8 cellular contexts compared by ENCODE assay signal in the genomic region with DNA sequence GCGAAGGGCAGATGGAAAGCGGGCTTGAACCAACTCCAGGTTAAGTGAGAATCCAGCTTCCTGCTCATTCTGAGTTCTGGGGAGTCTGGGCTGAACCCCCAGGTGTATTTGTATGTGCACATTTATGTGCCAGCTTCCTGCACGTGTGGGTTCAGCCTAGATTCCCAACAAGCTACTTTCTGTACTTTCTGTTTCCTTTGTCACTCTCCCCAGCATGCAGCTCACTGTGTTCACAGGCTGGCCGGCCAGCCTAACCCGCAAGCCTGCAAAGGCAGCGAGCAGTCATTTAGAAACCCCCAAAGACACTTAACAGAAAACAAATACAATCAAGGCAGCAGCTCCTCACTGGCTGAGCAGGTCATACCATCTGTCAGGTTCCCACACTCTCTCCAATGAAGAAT. TPM values are rescaled to one million over a fixed set of nuclear protein-coding genes. Genes with fewer than 3 reads are reported as not detected.
DNase-seq lines count a peak whose midpoint lies in the region; ATAC-seq and TF ChIP-seq lines count a peak whose summit lies in the region.

No MANE protein-coding gene starts in this region.

- H3K9me3 ChIP-seq in left ventricle myocardium inferior (replicated peaks) (no peaks in the 10 kb centered on the region), heart right ventricle (no peaks in the 10 kb centered on the region), BE2C (no peaks in the 10 kb centered on the region; the same call in 1 of the 2 replicates)

- 88 to 92% methylated on average over 6 of the region's 6 CpGs for WGBS in heart right ventricle, 2 donors

- H3K27ac Mint-ChIP-seq in activated naive CD4-positive, alpha-beta T cell treated with anti-CD3 and anti-CD28 coated beads, Interleukin-2, amount 10 ng/mL, durations not matched to agents 7 days and 5 days, result peak overlapping the region; percentile 20

- no peak for ATAC-seq in heart right ventricle
- peak; percentile 74 for ATAC-seq in HG03175 (IDR thresholded peaks at IDR 0.05; ENCODE audit: unreplicated experiment)

- no peak for DNase-seq in left ventricle myocardium inferior
- DNase-seq in heart right ventricle, result no peak
- DNase-seq in activated naive CD4-positive, alpha-beta T cell treated with anti-CD3 and anti-CD28 coated beads, Interleukin-2, amount 10 ng/mL, durations not matched to agents 7 days and 5 days, result peak; percentile 77
- no peak for DNase-seq in NOMO-1 (lab: John Stamatoyannopoulos, UW; ENCODE audit: unreplicated experiment in 2 of 2)
- no peak for DNase-seq in BE2C
- DNase-seq in inferior parietal cortex (ENCODE audit: extremely low spot score), result no peak
- no peak for DNase-seq in DMS79 (lab: John Stamatoyannopoulos, UW)

- CTCF ChIA-PET in activated naive CD4-positive, alpha-beta T cell treated with anti-CD3 and anti-CD28 coated beads, Interleukin-2, amount 10 ng/mL, durations not matched to agents 7 days and 5 days (lab: Charles Lee), result interaction anchor here (0.7 to 3.0 kb wide), 12 partner anchors 12 to 143 kb away, joined by 3 to 19 read pairs (median 6); no protein-coding TSS in a partner anchor

- H3K36me3 ChIP-seq in left ventricle myocardium inferior (no peaks in the 10 kb centered on the region), heart right ventricle (no peaks in the 10 kb centered on the region), BE2C (no peaks in the 10 kb centered on the region)

- peaks cover 22% of the 10 kb centered on the region for H3K27me3 ChIP-seq in left ventricle myocardium inferior (ENCODE audit: low read depth)
- H3K27me3 ChIP-seq in heart right ventricle, result peaks cover 0 to 15% (median 0%) of the 10 kb centered on the region in 7 donors
- no peaks in the 10 kb centered on the region for H3K27me3 ChIP-seq in BE2C

- H3K4me1 ChIP-seq in left ventricle myocardium inferior (no peaks in the 10 kb centered on the region), heart right ventricle (peaks cover 0 to 89% (median 0%) of the 10 kb centered on the region in 9 donors), BE2C (no peaks in the 10 kb centered on the region)

- H3K4me1 Mint-ChIP-seq in activated naive CD4-positive, alpha-beta T cell treated with anti-CD3 and anti-CD28 coated beads, Interleukin-2, amount 10 ng/mL, durations not matched to agents 7 days and 5 days, result peaks cover 76% of the 10 kb centered on the region

- intact Hi-C loops in left ventricle myocardium inferior (cut with micrococcal nuclease), result no loop called here
- intact Hi-C loops in heart right ventricle (cut with DNase I), result no loop called here

- no peak overlapping the region for H3K27ac ChIP-seq in left ventricle myocardium inferior (replicated peaks)
- peak overlapping the region in 1 of 10 donors; percentile 91 for H3K27ac ChIP-seq in heart right ventricle

- H3K9me3 Mint-ChIP-seq in activated naive CD4-positive, alpha-beta T cell treated with anti-CD3 and anti-CD28 coated beads, Interleukin-2, amount 10 ng/mL, durations not matched to agents 7 days and 5 days, result no peaks in the 10 kb centered on the region

- TF ChIP-seq CTCF in left ventricle myocardium inferior (IDR thresholded peaks at IDR 0.05; ENCODE audit: borderline replicate concordance), result no peak
- no peak for TF ChIP-seq CTCF in heart right ventricle (IDR thresholded peaks at IDR 0.05)
- no peak for TF ChIP-seq CTCF in BE2C (IDR thresholded peaks at IDR 0.05; ENCODE audit: low read depth, low read length)

- peaks cover 66% of the 10 kb centered on the region for H3K27me3 Mint-ChIP-seq in activated naive CD4-positive, alpha-beta T cell treated with anti-CD3 and anti-CD28 coated beads, Interleukin-2, amount 10 ng/mL, durations not matched to agents 7 days and 5 days

- no peaks in the 10 kb centered on the region for H3K36me3 Mint-ChIP-seq in activated naive CD4-positive, alpha-beta T cell treated with anti-CD3 and anti-CD28 coated beads, Interleukin-2, amount 10 ng/mL, durations not matched to agents 7 days and 5 days

- H3K4me3 Mint-ChIP-seq in activated naive CD4-positive, alpha-beta T cell treated with anti-CD3 and anti-CD28 coated beads, Interleukin-2, amount 10 ng/mL, durations not matched to agents 7 days and 5 days, result no peak overlapping the region

- H3K4me3 ChIP-seq in left ventricle myocardium inferior, result peak overlapping the region; percentile 35
- peak overlapping the region in 1 of 10 donors; percentile 49 for H3K4me3 ChIP-seq in heart right ventricle
- H3K4me3 ChIP-seq in BE2C (ENCODE audit: low read depth, low read length), result no peak overlapping the region

RNA-seq across cellular contexts. Expression of a gene that starts 1.2 kb away (rescaled TPM):
- total RNA-seq in left ventricle myocardium inferior (not detected), heart right ventricle (not detected)
- not detected for polyA plus RNA-seq in heart right ventricle
- polyA plus RNA-seq in BE2C (2012; ENCODE audit: insufficient read depth, insufficient read length, low read depth), result not detected

RNA-seq across cellular contexts. Expression of a gene that starts 3.0 kb away (rescaled TPM):
- total RNA-seq in left ventricle myocardium inferior (0.38 TPM), heart right ventricle (1 to 10 TPM in 3 of 10 donors, under 1 TPM in 5, not detected in 2; 0.25 to 2.6 (median 0.74) TPM)
- 1 to 10 TPM in 1 of 2 donors, under 1 TPM in 1; 0.81 to 1.1 TPM for polyA plus RNA-seq in heart right ventricle
- not detected for polyA plus RNA-seq in BE2C (2012; ENCODE audit: insufficient read depth, insufficient read length, low read depth)
